15 cellular contexts compared by ENCODE assay signal in the genomic region with DNA sequence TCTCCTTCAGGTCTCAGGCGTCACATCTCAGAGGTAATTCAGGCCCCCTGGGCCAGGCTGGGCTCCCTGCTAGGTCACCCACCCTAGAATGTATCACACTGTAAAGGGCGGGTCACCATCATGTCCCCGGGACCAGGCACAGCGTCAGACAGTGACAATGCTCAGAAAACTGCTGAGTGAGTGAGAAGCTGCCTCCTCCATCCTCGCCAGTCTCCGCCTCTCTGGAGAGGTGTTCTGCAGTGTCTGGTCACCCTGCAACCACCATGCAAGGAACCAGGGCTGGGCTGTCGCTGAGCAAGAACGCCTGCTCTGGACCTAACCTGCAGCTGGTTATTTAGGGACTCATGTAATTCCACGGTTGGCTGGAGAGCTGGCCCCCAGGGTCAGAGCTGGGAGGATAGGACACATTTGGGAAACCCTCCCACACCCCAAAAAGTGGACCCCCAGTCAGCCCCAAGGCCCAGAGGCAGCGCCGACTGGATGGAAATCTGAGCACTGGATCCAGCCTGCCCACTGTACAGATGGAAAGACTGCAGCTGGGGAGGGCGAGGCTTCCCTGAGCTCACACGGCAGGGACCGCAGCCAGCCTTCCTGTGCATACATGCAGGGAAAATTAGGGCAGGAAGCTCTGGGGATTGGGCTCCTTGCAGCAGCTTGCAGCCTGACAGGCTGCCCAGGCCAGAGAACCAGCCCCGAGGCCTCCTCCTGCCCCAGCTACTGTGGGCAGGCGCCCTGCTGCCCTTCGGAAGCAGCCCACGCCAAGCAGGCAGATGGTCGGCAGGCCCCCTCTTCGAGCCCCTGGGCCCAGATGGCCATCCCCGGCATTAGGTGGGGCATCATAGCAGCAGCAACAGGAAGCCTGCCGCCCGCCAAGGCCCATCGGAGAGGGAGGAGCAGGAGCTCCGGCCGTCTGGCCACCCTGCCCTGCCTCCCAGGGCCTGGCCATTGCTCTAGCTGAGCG.
DNase-seq lines count a peak whose midpoint lies in the region; ATAC-seq and TF ChIP-seq lines count a peak whose summit lies in the region.
"Had no signal": no experiment of that assay in that cellular context is flagged by ENCODE, and none has a peak within 500 bp of the region (broad histone marks: within the 10 kb centered on the region; RNA-seq: fewer than 3 reads in every experiment).

No MANE protein-coding gene starts in this region.

- H3K4me3 Mint-ChIP-seq in glutamatergic neuron (ENCODE audit: unreplicated experiment) (no peak overlapping the region), osteocyte (ENCODE audit: unreplicated experiment) (no peak overlapping the region)
- H3K4me3 Mint-ChIP-seq: activated CD8-positive, alpha-beta T cell treated with anti-CD3 and anti-CD28 coated beads, Interleukin-2, amount 10 ng/mL, durations not matched to agents 7 days and 5 days; activated T-helper 1 cell treated with anti-CD3 and anti-CD28 coated beads, Interleukin-12 subunit alpha, Interleukin-12 subunit beta, Interleukin-2, Interleukin-4 antibody, amounts not matched to agents 30 ng/mL and 10 ng/mL and 1 ng/mL, durations not matched to agents 14 hours and 24 hours and 36 hours; stimulated activated naive CD8-positive, alpha-beta T cell treated with anti-CD3 and anti-CD28 coated beads, Interleukin-15, Interleukin-2, amounts not matched to agents 100 ng/mL and 50 ng/mL, for 24 hours had no signal

- peaks cover 15% of the 10 kb centered on the region for H3K27me3 Mint-ChIP-seq in glutamatergic neuron (ENCODE audit: unreplicated experiment)
- no peaks in the 10 kb centered on the region for H3K27me3 Mint-ChIP-seq in osteocyte (ENCODE audit: unreplicated experiment)

- BruUV-seq in Panc1 (replicated peaks; lab: Mats Ljungman, UMichigan), result no TSS peak

- DNase-seq in H7 (peak; percentile 63), Panc1 (ENCODE audit: low read depth, low spot score) (no peak), glutamatergic neuron (peak; percentile 84), osteocyte (ENCODE audit: extremely low spot score, unreplicated experiment) (peak; percentile 87), NCI-H2029 (lab: John Stamatoyannopoulos, UW) (no peak)
- no peak for DNase-seq in stimulated activated CD4-positive, alpha-beta T cell treated with anti-CD3 and anti-CD28 coated beads, Interleukin-4, amount 100 ng/mL, for 1 hour
- DNase-seq: activated CD8-positive, alpha-beta T cell treated with anti-CD3 and anti-CD28 coated beads, Interleukin-2, amount 10 ng/mL, durations not matched to agents 7 days and 5 days; Caco-2; NCI-H1417 treated with DMSO at 0.1 percent for 48 hours had no signal

- POLR2A ChIA-PET in Panc1 (lab: Charles Lee), result interaction anchor here (0.5 to 1.2 kb wide), 2 partner anchors 10 to 59 kb away, joined by 4 read pairs; no protein-coding TSS in a partner anchor

- intact Hi-C loops in Panc1 (cut with micrococcal nuclease; ENCODE audit: unreplicated experiment), result loop anchor here (10.0 kb wide), 1 partner anchor 189 kb away; no protein-coding TSS in a partner anchor

- in situ Hi-C loops in Panc1 (cut with HindIII; ENCODE audit: low pct_unique_long_range_greater_than_20kb, low sequenced_read_pairs), result no loop called here

- CTCF ChIA-PET in Panc1 (lab: Charles Lee), result interaction anchor here (0.7 to 3.6 kb wide), 2 partner anchors 11 to 784 kb away, joined by 3 to 11 read pairs; no protein-coding TSS in a partner anchor

- H3K27ac Mint-ChIP-seq in glutamatergic neuron (ENCODE audit: unreplicated experiment) (peak overlapping the region; percentile 68), osteocyte (ENCODE audit: unreplicated experiment) (peak overlapping the region; percentile 85)
- H3K27ac Mint-ChIP-seq: activated CD8-positive, alpha-beta T cell treated with anti-CD3 and anti-CD28 coated beads, Interleukin-2, amount 10 ng/mL, durations not matched to agents 7 days and 5 days; activated T-helper 1 cell treated with anti-CD3 and anti-CD28 coated beads, Interleukin-12 subunit alpha, Interleukin-12 subunit beta, Interleukin-2, Interleukin-4 antibody, amounts not matched to agents 30 ng/mL and 10 ng/mL and 1 ng/mL, durations not matched to agents 14 hours and 24 hours and 36 hours; stimulated activated naive CD8-positive, alpha-beta T cell treated with anti-CD3 and anti-CD28 coated beads, Interleukin-15, Interleukin-2, amounts not matched to agents 100 ng/mL and 50 ng/mL, for 24 hours had no signal

- H3K4me1 Mint-ChIP-seq in glutamatergic neuron (ENCODE audit: low read depth, unreplicated experiment), result peaks cover 30% of the 10 kb centered on the region
- H3K4me1 Mint-ChIP-seq in osteocyte (ENCODE audit: unreplicated experiment), result peaks cover 71% of the 10 kb centered on the region

- peak overlapping the region; percentile 85 for H3K27ac ChIP-seq in Panc1 (ENCODE audit: low read length)

- no peak overlapping the region for H3K4me3 ChIP-seq in H7 (ENCODE audit: insufficient read depth, low read depth, low read length)
- no peak overlapping the region for H3K4me3 ChIP-seq in Panc1 (ENCODE audit: low read depth in 2 of 2, low read length in 2 of 2)
- H3K4me3 ChIP-seq: pancreas, PC-9 had no signal

- no peaks in the 10 kb centered on the region for H3K36me3 Mint-ChIP-seq in glutamatergic neuron (ENCODE audit: unreplicated experiment)
- no peaks in the 10 kb centered on the region for H3K36me3 Mint-ChIP-seq in osteocyte (ENCODE audit: unreplicated experiment)

- ATAC-seq in Panc1 (no peak), GM18909 (IDR thresholded peaks at IDR 0.05; ENCODE audit: poor library complexity, unreplicated experiment) (no peak)
- no peak for ATAC-seq in activated CD4-positive, CD25-positive, alpha-beta regulatory T cell treated with anti-CD3 and anti-CD28 coated beads, Interleukin-2, amount 50 U/mL, for 24 hours
- ATAC-seq: activated CD8-positive, alpha-beta T cell treated with anti-CD3 and anti-CD28 coated beads, Interleukin-2, amount 10 ng/mL, durations not matched to agents 7 days and 5 days had no signal

- H3K27me3 ChIP-seq in H7 (ENCODE audit: control insufficient read depth, insufficient read depth, low read length), result no peaks in the 10 kb centered on the region; the same call in 1 of the 2 replicates
- H3K27me3 ChIP-seq in Panc1 (ENCODE audit: control insufficient read depth, insufficient read depth, low read length), result no peaks in the 10 kb centered on the region
- H3K27me3 ChIP-seq: pancreas had no signal

- H3K9me3 ChIP-seq in Panc1 (ENCODE audit: control insufficient read depth, insufficient read depth, low read depth, low read length), result no peaks in the 10 kb centered on the region
- H3K9me3 ChIP-seq: Caco-2, pancreas had no signal

- peaks cover 38% of the 10 kb centered on the region for H3K4me1 ChIP-seq in Panc1 (ENCODE audit: control insufficient read depth, insufficient read depth, low read length)

- TF ChIP-seq CTCF in Panc1 (IDR thresholded peaks at IDR 0.05) (no peak), glutamatergic neuron (IDR thresholded peaks at IDR 0.05; ENCODE audit: partially characterized antibody, unreplicated experiment) (no peak), osteocyte (IDR thresholded peaks at IDR 0.05) (no peak)

- no peaks in the 10 kb centered on the region for H3K36me3 ChIP-seq in H7 (replicated peaks; ENCODE audit: control insufficient read depth, insufficient read depth, low read length)
- no peaks in the 10 kb centered on the region for H3K36me3 ChIP-seq in Panc1 (ENCODE audit: control insufficient read depth, insufficient read depth, low read length)
- H3K36me3 ChIP-seq: pancreas had no signal

- H3K9me3 Mint-ChIP-seq in glutamatergic neuron (ENCODE audit: unreplicated experiment) (peaks cover 9% of the 10 kb centered on the region), osteocyte (ENCODE audit: unreplicated experiment) (no peaks in the 10 kb centered on the region)
- H3K9me3 Mint-ChIP-seq: activated T-helper 1 cell treated with anti-CD3 and anti-CD28 coated beads, Interleukin-12 subunit alpha, Interleukin-12 subunit beta, Interleukin-2, Interleukin-4 antibody, amounts not matched to agents 30 ng/mL and 10 ng/mL and 1 ng/mL, durations not matched to agents 14 hours and 24 hours and 36 hours; stimulated activated naive CD8-positive, alpha-beta T cell treated with anti-CD3 and anti-CD28 coated beads, Interleukin-15, Interleukin-2, amounts not matched to agents 100 ng/mL and 50 ng/mL, for 24 hours had no signal

Comparison
In these comparisons a context has a peak if more than half of its experiments do, and no peak if none do; other contexts are left out.
1. DNase-seq: peak in H7 (single experiment), glutamatergic neuron (single experiment) and osteocyte (single experiment); none in Panc1 (single experiment), NCI-H2029 (single experiment) and stimulated activated CD4-positive, alpha-beta T cell treated with anti-CD3 and anti-CD28 coated beads, Interleukin-4, amount 100 ng/mL, for 1 hour (single experiment).